In the genomic region with DNA sequence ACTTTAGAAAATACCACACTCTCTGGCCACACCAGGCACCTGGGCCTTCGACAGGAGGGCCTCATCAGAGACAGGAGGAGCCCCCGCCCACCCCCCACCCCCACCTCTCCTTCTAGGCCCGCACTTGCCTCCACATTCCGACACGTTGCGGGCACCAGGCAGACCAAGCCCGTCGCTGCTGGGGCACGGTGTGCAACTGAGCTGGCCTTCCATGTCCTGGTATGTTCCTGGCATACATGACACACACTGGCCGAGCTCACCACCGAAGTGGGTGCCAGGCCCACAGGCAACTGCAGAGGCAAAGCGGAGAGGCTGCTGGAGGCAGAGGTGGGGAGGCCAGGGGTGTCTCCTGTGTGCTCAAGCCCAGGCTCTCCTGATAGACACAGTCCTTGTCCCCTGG, we compare ENCODE assay signal across 36 cellular contexts.
"Had no signal": no experiment of that assay in that cellular context is flagged by ENCODE, and none has a peak within 500 bp of the region (broad histone marks: within the 10 kb centered on the region; RNA-seq: fewer than 3 reads in every experiment).

No MANE protein-coding gene starts in this region.

- H3K9me3 Mint-ChIP-seq: activated CD4-positive, alpha-beta memory T cell treated with anti-CD3 and anti-CD28 coated beads, Interleukin-2, amount 10 ng/mL, durations not matched to agents 7 days and 5 days; activated CD4-positive, alpha-beta T cell treated with anti-CD3 and anti-CD28 coated beads, Interleukin-2, amount 10 ng/mL, durations not matched to agents 7 days and 5 days; activated naive CD4-positive, alpha-beta T cell treated with anti-CD3 and anti-CD28 coated beads, Interleukin-2, amount 10 ng/mL, durations not matched to agents 7 days and 5 days; activated naive CD4-positive, alpha-beta T cell treated with anti-CD3 and anti-CD28 coated beads, Interleukin-2, amount 50 U/mL, for 24 hours; activated naive CD8-positive, alpha-beta T cell treated with anti-CD3 and anti-CD28 coated beads, Interleukin-2, amount 10 ng/mL, durations not matched to agents 7 days and 5 days; activated naive CD8-positive, alpha-beta T cell treated with anti-CD3 and anti-CD28 coated beads, Interleukin-2, amount 50 U/mL, for 24 hours; activated T-cell treated with anti-CD3 and anti-CD28 coated beads, Interleukin-2, amount 50 U/mL, for 24 hours; activated T-helper 2 cell treated with anti-CD3 and anti-CD28 coated beads, Interferon-gamma antibody, Interleukin-2, Interleukin-4, amounts not matched to agents 10 μg/mL and 5 μg/mL and 100 μg/mL, durations not matched to agents 14 hours and 24 hours and 36 hours; brain; T-helper 1 cell treated with Interleukin-12 subunit alpha and Interleukin-12 subunit beta and Interleukin-4 antibody, amounts not matched to agents 30 μg/mL and 1 μg/mL, for 36 hours; T-helper 2 cell treated with Interferon-gamma antibody and Interleukin-4, amounts not matched to agents 5 μg/mL and 100 μg/mL, for 36 hours had no signal

- H3K36me3 Mint-ChIP-seq: activated CD8-positive, alpha-beta memory T cell treated with anti-CD3 and anti-CD28 coated beads, Interleukin-2, amount 10 ng/mL, durations not matched to agents 7 days and 5 days; activated naive CD4-positive, alpha-beta T cell treated with anti-CD3 and anti-CD28 coated beads, Interleukin-2, amount 10 ng/mL, durations not matched to agents 7 days and 5 days; activated naive CD4-positive, alpha-beta T cell treated with anti-CD3 and anti-CD28 coated beads, Interleukin-2, amount 50 U/mL, for 24 hours; activated naive CD8-positive, alpha-beta T cell; activated naive CD8-positive, alpha-beta T cell treated with anti-CD3 and anti-CD28 coated beads, Interleukin-2, amount 10 ng/mL, durations not matched to agents 7 days and 5 days had no signal

- H3K4me3 Mint-ChIP-seq: activated CD4-positive, alpha-beta memory T cell treated with anti-CD3 and anti-CD28 coated beads, Interleukin-2, amount 10 ng/mL, durations not matched to agents 7 days and 5 days; activated CD4-positive, alpha-beta T cell treated with anti-CD3 and anti-CD28 coated beads for 36 hours; activated CD4-positive, alpha-beta T cell treated with anti-CD3 and anti-CD28 coated beads, Interleukin-2, amount 10 ng/mL, durations not matched to agents 7 days and 5 days; activated CD8-positive, alpha-beta memory T cell treated with anti-CD3 and anti-CD28 coated beads, Interleukin-2, amount 10 ng/mL, durations not matched to agents 7 days and 5 days; activated CD8-positive, alpha-beta T cell treated with anti-CD3 and anti-CD28 coated beads, Interleukin-2, amount 10 ng/mL, durations not matched to agents 7 days and 5 days; activated naive CD4-positive, alpha-beta T cell treated with anti-CD3 and anti-CD28 coated beads, Interleukin-2, amount 10 ng/mL, durations not matched to agents 7 days and 5 days; activated naive CD4-positive, alpha-beta T cell treated with anti-CD3 and anti-CD28 coated beads, Interleukin-2, amount 50 U/mL, for 24 hours; activated naive CD8-positive, alpha-beta T cell; activated naive CD8-positive, alpha-beta T cell treated with anti-CD3 and anti-CD28 coated beads, Interleukin-2, amount 10 ng/mL, durations not matched to agents 7 days and 5 days; activated naive CD8-positive, alpha-beta T cell treated with anti-CD3 and anti-CD28 coated beads, Interleukin-2, amount 50 U/mL, for 24 hours; activated T-cell treated with anti-CD3 and anti-CD28 coated beads, Interleukin-2, amount 50 U/mL, for 24 hours; brain; T-helper 1 cell treated with Interleukin-12 subunit alpha and Interleukin-12 subunit beta and Interleukin-4 antibody, amounts not matched to agents 30 μg/mL and 1 μg/mL, for 36 hours; T-helper 2 cell treated with Interferon-gamma antibody and Interleukin-4, amounts not matched to agents 5 μg/mL and 100 μg/mL, for 36 hours had no signal

- H3K4me3 ChIP-seq: ascending aorta had no signal

- ATAC-seq: activated CD4-positive, alpha-beta T cell treated with anti-CD3 and anti-CD28 coated beads for 36 hours; activated CD4-positive, CD25-positive, alpha-beta regulatory T cell treated with anti-CD3 and anti-CD28 coated beads, Interleukin-2, amount 50 U/mL, for 24 hours; activated CD8-positive, alpha-beta memory T cell treated with anti-CD3 and anti-CD28 coated beads, Interleukin-2, amount 10 ng/mL, durations not matched to agents 7 days and 5 days; activated CD8-positive, alpha-beta T cell treated with anti-CD3 and anti-CD28 coated beads, Interleukin-2, amount 10 ng/mL, durations not matched to agents 7 days and 5 days; activated naive CD8-positive, alpha-beta T cell treated with anti-CD3 and anti-CD28 coated beads, Interleukin-2, amount 50 U/mL, for 24 hours had no signal

- H3K27ac ChIP-seq: ascending aorta, VCaP had no signal

- H3K27ac Mint-ChIP-seq: activated CD4-positive, alpha-beta memory T cell treated with anti-CD3 and anti-CD28 coated beads, Interleukin-2, amount 10 ng/mL, durations not matched to agents 7 days and 5 days; activated CD4-positive, alpha-beta T cell treated with anti-CD3 and anti-CD28 coated beads for 36 hours; activated CD4-positive, alpha-beta T cell treated with anti-CD3 and anti-CD28 coated beads, Interleukin-2, amount 10 ng/mL, durations not matched to agents 7 days and 5 days; activated CD8-positive, alpha-beta memory T cell treated with anti-CD3 and anti-CD28 coated beads, Interleukin-2, amount 10 ng/mL, durations not matched to agents 7 days and 5 days; activated CD8-positive, alpha-beta T cell treated with anti-CD3 and anti-CD28 coated beads, Interleukin-2, amount 10 ng/mL, durations not matched to agents 7 days and 5 days; activated naive CD4-positive, alpha-beta T cell treated with anti-CD3 and anti-CD28 coated beads, Interleukin-2, amount 10 ng/mL, durations not matched to agents 7 days and 5 days; activated naive CD4-positive, alpha-beta T cell treated with anti-CD3 and anti-CD28 coated beads, Interleukin-2, amount 50 U/mL, for 24 hours; activated naive CD8-positive, alpha-beta T cell; activated naive CD8-positive, alpha-beta T cell treated with anti-CD3 and anti-CD28 coated beads, Interleukin-2, amount 10 ng/mL, durations not matched to agents 7 days and 5 days; activated naive CD8-positive, alpha-beta T cell treated with anti-CD3 and anti-CD28 coated beads, Interleukin-2, amount 50 U/mL, for 24 hours; activated T-cell treated with anti-CD3 and anti-CD28 coated beads, Interleukin-2, amount 50 U/mL, for 24 hours; activated T-helper 2 cell treated with anti-CD3 and anti-CD28 coated beads, Interferon-gamma antibody, Interleukin-2, Interleukin-4, amounts not matched to agents 10 μg/mL and 5 μg/mL and 100 μg/mL, durations not matched to agents 14 hours and 24 hours and 36 hours; T-helper 1 cell treated with Interleukin-12 subunit alpha and Interleukin-12 subunit beta and Interleukin-4 antibody, amounts not matched to agents 30 μg/mL and 1 μg/mL, for 36 hours; T-helper 2 cell treated with Interferon-gamma antibody and Interleukin-4, amounts not matched to agents 5 μg/mL and 100 μg/mL, for 36 hours had no signal

- FAIRE-seq: bronchial epithelial cell, TTC549 had no signal

- DNase-seq: activated CD4-positive, alpha-beta memory T cell treated with anti-CD3 and anti-CD28 coated beads, Interleukin-2, amount 10 ng/mL, durations not matched to agents 7 days and 5 days; activated CD4-positive, alpha-beta T cell treated with anti-CD3 and anti-CD28 coated beads for 1 hour; activated CD4-positive, alpha-beta T cell treated with anti-CD3 and anti-CD28 coated beads for 36 hours; activated CD4-positive, alpha-beta T cell treated with anti-CD3 and anti-CD28 coated beads for 48 hours; activated CD4-positive, alpha-beta T cell treated with anti-CD3 and anti-CD28 coated beads, Interleukin-2, amount 10 ng/mL, durations not matched to agents 7 days and 5 days; activated CD4-positive, alpha-beta T cell treated with anti-CD3 and anti-CD28 coated beads, Interleukin-2, amount 50 U/mL, for 48 hours; activated CD4-positive, CD25-positive, alpha-beta regulatory T cell; activated CD8-positive, alpha-beta memory T cell treated with anti-CD3 and anti-CD28 coated beads for 24 hours; activated CD8-positive, alpha-beta memory T cell treated with anti-CD3 and anti-CD28 coated beads, Interleukin-2, amount 10 ng/mL, durations not matched to agents 7 days and 5 days; activated CD8-positive, alpha-beta memory T cell treated with anti-CD3 and anti-CD28 coated beads, Interleukin-2, amount 50 U/mL, for 48 hours; activated CD8-positive, alpha-beta T cell treated with anti-CD3 and anti-CD28 coated beads, Interleukin-2, amount 10 ng/mL, durations not matched to agents 7 days and 5 days; activated effector memory CD4-positive, alpha-beta T cell treated with Interleukin-2 at 50 U/mL for 16 hours; activated gamma-delta T cell; activated naive CD4-positive, alpha-beta T cell treated with anti-CD3 and anti-CD28 coated beads, Interleukin-2, amount 10 ng/mL, durations not matched to agents 7 days and 5 days; activated naive CD4-positive, alpha-beta T cell treated with Interleukin-2 at 50 U/mL for 16 hours; activated naive CD8-positive, alpha-beta T cell treated with anti-CD3 and anti-CD28 coated beads, Interleukin-2, amount 10 ng/mL, durations not matched to agents 7 days and 5 days; activated naive CD8-positive, alpha-beta T cell treated with anti-CD3 and anti-CD28 coated beads, Interleukin-2, amount 50 U/mL, for 24 hours; activated T-cell treated with anti-CD3 and anti-CD28 coated beads, Interleukin-2, amount 50 U/mL, for 24 hours; activated T-cell treated with anti-CD3 and anti-CD28 coated beads, Interleukin-2, amount 50 U/mL, for 48 hours; amygdala; anterior cingulate cortex; central memory CD4-positive, alpha-beta T cell; T-helper 1 cell; T-helper 2 cell; T-helper 9 cell had no signal

- H3K4me1 ChIP-seq: ascending aorta had no signal

- H3K9me3 ChIP-seq: ascending aorta had no signal

- H3K36me3 ChIP-seq: ascending aorta had no signal

- H3K27me3 Mint-ChIP-seq: activated CD4-positive, alpha-beta memory T cell treated with anti-CD3 and anti-CD28 coated beads, Interleukin-2, amount 10 ng/mL, durations not matched to agents 7 days and 5 days; activated CD4-positive, alpha-beta T cell treated with anti-CD3 and anti-CD28 coated beads for 36 hours; activated CD4-positive, alpha-beta T cell treated with anti-CD3 and anti-CD28 coated beads, Interleukin-2, amount 10 ng/mL, durations not matched to agents 7 days and 5 days; activated CD8-positive, alpha-beta memory T cell treated with anti-CD3 and anti-CD28 coated beads, Interleukin-2, amount 10 ng/mL, durations not matched to agents 7 days and 5 days; activated naive CD4-positive, alpha-beta T cell treated with anti-CD3 and anti-CD28 coated beads, Interleukin-2, amount 50 U/mL, for 24 hours; activated naive CD8-positive, alpha-beta T cell; activated naive CD8-positive, alpha-beta T cell treated with anti-CD3 and anti-CD28 coated beads, Interleukin-2, amount 10 ng/mL, durations not matched to agents 7 days and 5 days; activated naive CD8-positive, alpha-beta T cell treated with anti-CD3 and anti-CD28 coated beads, Interleukin-2, amount 50 U/mL, for 24 hours; activated T-cell treated with anti-CD3 and anti-CD28 coated beads, Interleukin-2, amount 50 U/mL, for 24 hours; brain had no signal

- H3K27me3 ChIP-seq: ascending aorta had no signal

- H3K4me1 Mint-ChIP-seq: activated CD4-positive, alpha-beta memory T cell treated with anti-CD3 and anti-CD28 coated beads, Interleukin-2, amount 10 ng/mL, durations not matched to agents 7 days and 5 days; activated CD4-positive, alpha-beta T cell treated with anti-CD3 and anti-CD28 coated beads for 36 hours; activated CD4-positive, alpha-beta T cell treated with anti-CD3 and anti-CD28 coated beads, Interleukin-2, amount 10 ng/mL, durations not matched to agents 7 days and 5 days; activated CD8-positive, alpha-beta memory T cell treated with anti-CD3 and anti-CD28 coated beads, Interleukin-2, amount 10 ng/mL, durations not matched to agents 7 days and 5 days; activated naive CD4-positive, alpha-beta T cell treated with anti-CD3 and anti-CD28 coated beads, Interleukin-2, amount 10 ng/mL, durations not matched to agents 7 days and 5 days; activated naive CD4-positive, alpha-beta T cell treated with anti-CD3 and anti-CD28 coated beads, Interleukin-2, amount 50 U/mL, for 24 hours; activated naive CD8-positive, alpha-beta T cell treated with anti-CD3 and anti-CD28 coated beads, Interleukin-2, amount 10 ng/mL, durations not matched to agents 7 days and 5 days; activated naive CD8-positive, alpha-beta T cell treated with anti-CD3 and anti-CD28 coated beads, Interleukin-2, amount 50 U/mL, for 24 hours had no signal
